In genomic region chr5:119418782-119419101, GRCh38 we compare ENCODE assay signal across 9 cellular contexts. TPM values are rescaled to one million over a fixed set of nuclear protein-coding genes. Genes with fewer than 3 reads are reported as not detected.
A peak's percentile ranks its signal among the peaks of the same experiment; 100 is the strongest.
DNase-seq lines count a peak whose midpoint lies in the region; ATAC-seq and TF ChIP-seq lines count a peak whose summit lies in the region.
"Had no signal": no experiment of that assay in that cellular context is flagged by ENCODE, and none has a peak within 500 bp of the region (broad histone marks: within the 10 kb centered on the region; RNA-seq: fewer than 3 reads in every experiment).

No MANE protein-coding gene starts in this region.

- no peaks in the 10 kb centered on the region for H3K4me1 Mint-ChIP-seq in neural progenitor cell

- H3K36me3 ChIP-seq in left lung (no peaks in the 10 kb centered on the region), neural progenitor cell (no peaks in the 10 kb centered on the region), heart left ventricle (no peaks in the 10 kb centered on the region)

- H3K4me2 ChIP-seq in neural progenitor cell, result no peak overlapping the region

- H2AFZ ChIP-seq in neural progenitor cell (replicated peaks), result no peak overlapping the region

- no peaks in the 10 kb centered on the region for H3K27me3 ChIP-seq in left lung
- H3K27me3 ChIP-seq in neural progenitor cell, result no peaks in the 10 kb centered on the region
- H3K27me3 ChIP-seq in heart left ventricle, result no peaks in the 10 kb centered on the region

- H3K4me3 ChIP-seq in left lung (no peak overlapping the region), neural progenitor cell (no peak overlapping the region), heart left ventricle (no peak overlapping the region)
- H3K4me3 ChIP-seq: skin epidermis had no signal

- ATAC-seq in GM21381 (IDR thresholded peaks at IDR 0.05; ENCODE audit: unreplicated experiment) (peak; percentile 76), HG03432 (IDR thresholded peaks at IDR 0.05; ENCODE audit: unreplicated experiment) (peak; percentile 80), left lung (peak; percentile 81), heart left ventricle (no peak)

- H3K4me3 Mint-ChIP-seq in neural progenitor cell, result no peak overlapping the region

- no peak overlapping the region for H3K27ac Mint-ChIP-seq in neural progenitor cell

- peaks cover 2% of the 10 kb centered on the region for H3K27me3 Mint-ChIP-seq in neural progenitor cell (ENCODE audit: insufficient read depth, low read depth)

- intact Hi-C loops in left lung (cut with DNase I) (no loop called here), heart left ventricle (cut with DNase I) (loop anchor here in 1 of 10 donors (10.0 kb wide), 1 partner anchor 154 kb away; no protein-coding TSS in a partner anchor)

- TF ChIP-seq CTCF in GM13976 (IDR thresholded peaks at IDR 0.05; ENCODE audit: borderline replicate concordance, control extremely low read depth, extremely low read depth, insufficient read depth, missing control alignments) (no peak), left lung (IDR thresholded peaks at IDR 0.05) (no peak), neural progenitor cell (IDR thresholded peaks at IDR 0.05) (no peak), heart left ventricle (IDR thresholded peaks at IDR 0.05) (no peak)

- in situ Hi-C loops in GM13976 (cut with MboI; ENCODE audit: low sequenced_read_pairs, unreplicated experiment), result loop anchor here (10.0 kb wide), 1 partner anchor 404 kb away; no protein-coding TSS in a partner anchor

- H3K9me3 ChIP-seq in left lung, result no peaks in the 10 kb centered on the region
- no peaks in the 10 kb centered on the region for H3K9me3 ChIP-seq in neural progenitor cell (ENCODE audit: low read depth)
- H3K9me3 ChIP-seq in heart left ventricle, result no peaks in the 10 kb centered on the region

- H3K79me2 ChIP-seq in neural progenitor cell (ENCODE audit: low read depth), result no peaks in the 10 kb centered on the region

- no peaks in the 10 kb centered on the region for H3K36me3 Mint-ChIP-seq in neural progenitor cell

- H3F3A ChIP-seq in neural progenitor cell (ENCODE audit: low read depth), result peaks cover 8% of the 10 kb centered on the region

- DNase-seq in GM13976 (ENCODE audit: low spot score) (peak; percentile 15), left lung (no peak), neural progenitor cell (ENCODE audit: low spot score) (no peak), DMS153 treated with DMSO at 0.1 percent for 48 hours (lab: John Stamatoyannopoulos, UW; ENCODE audit: unreplicated experiment) (no peak), AG08396 (ENCODE audit: low spot score) (no peak), heart left ventricle (no peak)

- no peak overlapping the region for H3K9ac ChIP-seq in neural progenitor cell

- H3K4me1 ChIP-seq in left lung (peaks cover 0 to 35% of the 10 kb centered on the region in 2 donors), neural progenitor cell (peaks cover 13% of the 10 kb centered on the region), heart left ventricle (peaks cover 0 to 42% (median 0%) of the 10 kb centered on the region in 12 donors)

- H3K9me3 Mint-ChIP-seq in neural progenitor cell, result peaks cover 2% of the 10 kb centered on the region

- H4K20me1 ChIP-seq in neural progenitor cell (ENCODE audit: low read depth), result no peaks in the 10 kb centered on the region

- TF ChIP-seq POLR2A in heart left ventricle (IDR thresholded peaks at IDR 0.05), result no peak

- H3K27ac ChIP-seq in left lung, result peak overlapping the region in 1 of 2 donors; percentile 7
- no peak overlapping the region for H3K27ac ChIP-seq in neural progenitor cell
- H3K27ac ChIP-seq in heart left ventricle, result no peak overlapping the region

RNA-seq across cellular contexts. Expression of gene HSD17B4, which starts 33.6 kb away (rescaled TPM):
- 100 to 1,000 TPM; 351 to 413 TPM for total RNA-seq in left lung
- total RNA-seq in neural progenitor cell (ENCODE audit: low replicate concordance), result 184 and 306 TPM in 2 replicates
- total RNA-seq in heart left ventricle, result 100 to 1,000 TPM; 156 to 277 (median 230) TPM
- polyA plus RNA-seq in heart left ventricle, result 100 to 1,000 TPM; 112 to 194 TPM

Comparison
In these comparisons a context has a peak if more than half of its experiments do, and no peak if none do; other contexts are left out.
1. ATAC-seq: peak in GM21381 (single experiment), HG03432 (single experiment) and left lung (single experiment); none in heart left ventricle (0 of 4).